Comparison of ENCODE assay signal across 9 cellular contexts in genomic region chr2:43133708-43134570, GRCh38.
DNase-seq lines count a peak whose midpoint lies in the region; ATAC-seq and TF ChIP-seq lines count a peak whose summit lies in the region.
"Had no signal": no experiment of that assay in that cellular context is flagged by ENCODE, and none has a peak within 500 bp of the region (broad histone marks: within the 10 kb centered on the region; RNA-seq: fewer than 3 reads in every experiment).

No MANE protein-coding gene starts in this region.

- H3K79me2 ChIP-seq in mammary epithelial cell (ENCODE audit: insufficient read depth, low read length): no peaks in the 10 kb centered on the region

- no peaks in the 10 kb centered on the region for H4K20me1 ChIP-seq in mammary epithelial cell (ENCODE audit: insufficient read depth, low read length)

- WGBS in mammary epithelial cell (ENCODE audit: low coverage, missing lambda C conversion rate): 92% methylated on average over 19 of the region's 21 CpGs

- ATAC-seq in GM18505 (IDR thresholded peaks at IDR 0.05; ENCODE audit: unreplicated experiment) (no peak), GM18858 (IDR thresholded peaks at IDR 0.05; ENCODE audit: unreplicated experiment) (no peak)
- ATAC-seq: Panc1 had no signal

- no peak overlapping the region for H3K4me3 ChIP-seq in mammary epithelial cell (replicated peaks in 1 of 3; ENCODE audit: insufficient read depth in 1 of 3, low read depth in 2 of 3, low read length in 3 of 3)

- H2AFZ ChIP-seq in mammary epithelial cell (ENCODE audit: low read depth, low read length): no peak overlapping the region

- H3K27me3 Mint-ChIP-seq in MCF 10A (ENCODE audit: insufficient read depth, unreplicated experiment): no peaks in the 10 kb centered on the region
- H3K27me3 Mint-ChIP-seq in activated CD4-positive, alpha-beta memory T cell treated with anti-CD3 and anti-CD28 coated beads for 36 hours: no peaks in the 10 kb centered on the region

- dilution Hi-C loops in mammary epithelial cell (cut with HindIII; ENCODE audit: low sequenced_read_pairs): no loop called here

- POLR2A ChIA-PET in MCF 10A (lab: Yijun Ruan, JAX): interaction anchor here (0.6 to 14.4 kb wide), 6 partner anchors 24 to 407 kb away, joined by 4 to 240 read pairs (median 8); partner anchors contain the start of gene ZFP36L2
- POLR2A ChIA-PET in activated CD4-positive, alpha-beta memory T cell treated with anti-CD3 and anti-CD28 coated beads for 36 hours (lab: Charles Lee): interaction anchor here (1.1 to 13.4 kb wide), 3 partner anchors 41 to 426 kb away, joined by 3 to 283 read pairs (median 11); partner anchors contain the start of gene ZFP36L2

- DNase-seq in MCF 10A (ENCODE audit: unreplicated experiment) (no peak), mammary epithelial cell (no peak), globus pallidus (ENCODE audit: low spot score) (peak; percentile 75), NCI-H128 (lab: John Stamatoyannopoulos, UW; ENCODE audit: unreplicated experiment) (no peak)
- DNase-seq in activated CD4-positive, alpha-beta memory T cell treated with anti-CD3 and anti-CD28 coated beads for 36 hours: peak; percentile 87
- peak; percentile 33 to 54 (median 41) for DNase-seq in stimulated activated CD4-positive, alpha-beta T cell treated with anti-CD3 and anti-CD28 coated beads, TNF-alpha, amount 100 ng/mL, for 1 hour (ENCODE audit: low read depth in 3 of 3, low spot score in 1 of 3)

- H3K4me3 Mint-ChIP-seq in MCF 10A (ENCODE audit: unreplicated experiment): no peak overlapping the region
- peak overlapping the region; percentile 40 for H3K4me3 Mint-ChIP-seq in activated CD4-positive, alpha-beta memory T cell treated with anti-CD3 and anti-CD28 coated beads for 36 hours

- no peak overlapping the region for H3K9ac ChIP-seq in mammary epithelial cell (ENCODE audit: insufficient read depth, low read length)

- no peak overlapping the region for H3K4me2 ChIP-seq in mammary epithelial cell (ENCODE audit: insufficient read depth, low read depth, low read length)

- peaks cover 33% of the 10 kb centered on the region for H3K4me1 ChIP-seq in mammary epithelial cell (ENCODE audit: insufficient read depth, low read length)

- CTCF ChIA-PET in MCF 10A (lab: Yijun Ruan, JAX): interaction anchor here (1.1 to 2.7 kb wide), 3 partner anchors 24 to 158 kb away, joined by 3 to 15 read pairs (median 4); no protein-coding TSS in a partner anchor
- CTCF ChIA-PET in mammary epithelial cell (lab: Charles Lee; ENCODE audit: low non-redundant PET): no interaction called here
- CTCF ChIA-PET in activated CD4-positive, alpha-beta memory T cell treated with anti-CD3 and anti-CD28 coated beads for 36 hours (lab: Charles Lee): interaction anchor here (0.5 to 17.8 kb wide), 8 partner anchors 25 to 253 kb away, joined by 3 to 419 read pairs (median 6); partner anchors contain the start of gene ZFP36L2

- intact Hi-C loops in MCF 10A (cut with micrococcal nuclease): loop anchor here (5.0 kb wide), 1 partner anchor 33 kb away; no protein-coding TSS in a partner anchor
- intact Hi-C loops in mammary epithelial cell (cut with micrococcal nuclease): loop anchor here (5.0 to 10.0 kb wide), 2 partner anchors 279 to 408 kb away; no protein-coding TSS in a partner anchor
- intact Hi-C loops in activated CD4-positive, alpha-beta memory T cell treated with anti-CD3 and anti-CD28 coated beads for 36 hours (cut with micrococcal nuclease): loop anchor here (1.0 to 5.0 kb wide), 4 partner anchors 40 to 463 kb away; partner anchors contain the start of gene THADA

- H3K9me3 Mint-ChIP-seq in MCF 10A (ENCODE audit: unreplicated experiment): no peaks in the 10 kb centered on the region
- no peaks in the 10 kb centered on the region for H3K9me3 Mint-ChIP-seq in activated CD4-positive, alpha-beta memory T cell treated with anti-CD3 and anti-CD28 coated beads for 36 hours

- peaks cover 39% of the 10 kb centered on the region for H3K4me1 Mint-ChIP-seq in MCF 10A (ENCODE audit: insufficient read depth, unreplicated experiment)
- peaks cover 97% of the 10 kb centered on the region for H3K4me1 Mint-ChIP-seq in activated CD4-positive, alpha-beta memory T cell treated with anti-CD3 and anti-CD28 coated beads for 36 hours (ENCODE audit: low read depth)

- peak overlapping the region; percentile 89 for H3K27ac Mint-ChIP-seq in MCF 10A (ENCODE audit: low read depth, unreplicated experiment)
- peak overlapping the region; percentile 89 for H3K27ac Mint-ChIP-seq in activated CD4-positive, alpha-beta memory T cell treated with anti-CD3 and anti-CD28 coated beads for 36 hours

- no peak overlapping the region for H3K27ac ChIP-seq in mammary epithelial cell (ENCODE audit: insufficient read depth, low read depth, low read length)

- H3K27me3 ChIP-seq in mammary epithelial cell (ENCODE audit: insufficient read depth, low read length): no peaks in the 10 kb centered on the region

- no peaks in the 10 kb centered on the region for H3K9me3 ChIP-seq in mammary epithelial cell (replicated peaks; ENCODE audit: insufficient read depth, low read length)

- in situ Hi-C loops in mammary epithelial cell (cut with MboI; ENCODE audit: low sequenced_read_pairs in 2 of 2): no loop called here

- TF ChIP-seq POLR2A in GM18505 (IDR thresholded peaks at IDR 0.05; ENCODE audit: borderline replicate concordance, extremely low read depth, insufficient read depth, insufficient read length): no peak

- no peaks in the 10 kb centered on the region for H3K36me3 Mint-ChIP-seq in MCF 10A (ENCODE audit: insufficient read depth, unreplicated experiment)
- H3K36me3 Mint-ChIP-seq in activated CD4-positive, alpha-beta memory T cell treated with anti-CD3 and anti-CD28 coated beads for 36 hours: no peaks in the 10 kb centered on the region

- TF ChIP-seq CTCF in MCF 10A (IDR thresholded peaks at IDR 0.05; ENCODE audit: unreplicated experiment) (no peak), mammary epithelial cell (conservative IDR thresholded peaks at IDR 0.05 in 1 of 2, IDR thresholded peaks at IDR 0.05 in 1 of 2; ENCODE audit: extremely low read depth in 1 of 2, insufficient read depth in 1 of 2, low read depth in 1 of 2, low read length in 2 of 2) (no peak)

- H3K36me3 ChIP-seq in mammary epithelial cell (ENCODE audit: insufficient read depth, low read length): no peaks in the 10 kb centered on the region

- BruUV-seq in MCF 10A (replicated peaks; lab: Mats Ljungman, UMichigan) (no TSS peak), mammary epithelial cell (replicated peaks; lab: Mats Ljungman, UMichigan) (no TSS peak)

Comparison
In these comparisons a context has a peak if more than half of its experiments do, and no peak if none do; other contexts are left out.
1. DNase-seq: peak in activated CD4-positive, alpha-beta memory T cell treated with anti-CD3 and anti-CD28 coated beads for 36 hours (single experiment), globus pallidus (single experiment) and stimulated activated CD4-positive, alpha-beta T cell treated with anti-CD3 and anti-CD28 coated beads, TNF-alpha, amount 100 ng/mL, for 1 hour (3 of 3); none in MCF 10A (single experiment), mammary epithelial cell (single experiment) and NCI-H128 (single experiment).